10 cellular contexts compared by ENCODE assay signal in the genomic region with DNA sequence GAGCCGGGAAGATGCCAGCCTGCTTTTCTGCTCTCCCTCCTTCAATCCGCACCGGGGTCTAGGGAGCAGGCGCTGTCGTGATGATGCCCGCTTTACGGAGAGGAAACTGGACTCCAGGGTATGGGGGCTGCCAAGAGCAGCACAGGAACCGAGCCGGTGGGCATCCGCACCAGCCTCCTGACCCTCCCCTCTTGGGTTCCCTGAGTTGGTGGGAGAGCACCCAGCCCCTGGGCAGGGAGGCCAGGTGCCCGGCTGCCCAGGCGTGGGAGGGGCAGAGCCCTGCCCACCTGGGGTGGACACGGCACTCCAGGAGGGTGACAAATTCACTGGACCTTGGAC.
"Had no signal": no experiment of that assay in that cellular context is flagged by ENCODE, and none has a peak within 500 bp of the region (broad histone marks: within the 10 kb centered on the region; RNA-seq: fewer than 3 reads in every experiment).

No MANE protein-coding gene starts in this region.

- H3K36me3 ChIP-seq: SJCRH30 had no signal

- H3K27me3 ChIP-seq: SJCRH30 had no signal

- H3K9me3 ChIP-seq: SJCRH30 had no signal

- H3K27ac ChIP-seq: SJCRH30 had no signal

- H3K4me3 ChIP-seq: SJCRH30 had no signal

- DNase-seq: IMR-90, Kasumi-1, NCI-H1048, NCI-H1105, NCI-H146, NCI-H1694 treated with DMSO at 0.1 percent for 48 hours, NCI-H2107, NCI-H774, RPMI8226, SJCRH30 had no signal
